Comparison of ENCODE assay signal across 10 cellular contexts in the genomic region with DNA sequence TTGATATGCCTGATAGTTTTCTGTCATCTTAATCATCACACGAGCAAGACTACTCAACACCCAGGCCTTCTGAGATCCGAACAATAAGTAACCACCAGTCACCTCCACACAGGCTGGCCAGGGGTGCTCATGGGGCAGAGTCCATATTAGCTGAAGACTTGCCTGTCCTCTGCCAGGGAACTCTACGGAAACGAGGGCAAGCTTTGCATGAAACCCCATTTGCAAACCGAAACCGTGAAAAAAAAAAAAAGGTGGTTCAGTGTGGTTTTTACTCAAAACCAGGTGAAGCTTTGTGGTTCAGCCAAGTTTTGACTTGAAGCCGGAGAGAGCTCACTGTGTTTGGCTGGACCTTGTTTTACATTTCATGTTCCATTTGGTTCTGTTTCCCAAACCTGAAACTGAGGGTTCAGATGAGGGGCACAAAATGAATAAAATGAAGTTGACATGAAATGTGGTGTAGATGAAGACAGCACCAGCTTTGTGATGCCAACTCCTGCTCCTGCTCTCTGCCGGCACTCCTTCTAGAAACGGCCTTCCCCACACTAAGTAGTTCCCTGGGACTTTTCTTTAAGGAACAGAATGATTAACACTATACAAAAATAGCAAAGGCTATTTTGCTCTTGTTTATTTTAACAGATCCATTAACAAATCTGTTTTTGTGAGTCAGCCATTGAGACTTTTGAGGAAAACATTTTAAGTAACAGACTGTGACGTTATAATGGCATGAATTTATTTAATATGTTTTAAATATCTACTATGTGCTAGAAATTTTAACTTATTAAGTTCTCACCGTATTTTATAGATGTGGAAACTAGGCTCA.
DNase-seq lines count a peak whose midpoint lies in the region; ATAC-seq and TF ChIP-seq lines count a peak whose summit lies in the region.
"Had no signal": no experiment of that assay in that cellular context is flagged by ENCODE, and none has a peak within 500 bp of the region (broad histone marks: within the 10 kb centered on the region; RNA-seq: fewer than 3 reads in every experiment).

No MANE protein-coding gene starts in this region.

- no peaks in the 10 kb centered on the region for H3K36me3 Mint-ChIP-seq in endothelial cell (ENCODE audit: low read depth, unreplicated experiment)

- TF ChIP-seq POLR2A in tibial nerve (IDR thresholded peaks at IDR 0.05) = no peak

- intact Hi-C loops in left lung (cut with DNase I) = no loop called here

- H3K4me3 ChIP-seq in tibial nerve (no peak overlapping the region), left lung (no peak overlapping the region)

- peaks cover 0 to 4% (median 0%) of the 10 kb centered on the region in 4 donors for H3K4me1 ChIP-seq in tibial nerve
- peaks cover 1 to 33% of the 10 kb centered on the region in 2 donors for H3K4me1 ChIP-seq in left lung

- WGBS in tibial nerve, 2 donors = 84 to 85% methylated on average over 11 of the region's 11 CpGs

- H3K9me3 ChIP-seq in tibial nerve (no peaks in the 10 kb centered on the region), left lung (no peaks in the 10 kb centered on the region)

- H3K9me3 Mint-ChIP-seq in endothelial cell (ENCODE audit: unreplicated experiment) = no peaks in the 10 kb centered on the region
- H3K9me3 Mint-ChIP-seq: dendritic cell treated with granulocyte-macrophage colony-stimulating factor and Interleukin-4, amounts not matched to agents 40 ng/mL and 50 ng/mL, for 4 days had no signal

- H3K27ac Mint-ChIP-seq in endothelial cell (ENCODE audit: unreplicated experiment) = no peak overlapping the region
- H3K27ac Mint-ChIP-seq: dendritic cell treated with granulocyte-macrophage colony-stimulating factor and Interleukin-4, amounts not matched to agents 40 ng/mL and 50 ng/mL, for 4 days had no signal

- H3K27me3 Mint-ChIP-seq in endothelial cell (ENCODE audit: unreplicated experiment) = no peaks in the 10 kb centered on the region
- H3K27me3 Mint-ChIP-seq: dendritic cell treated with granulocyte-macrophage colony-stimulating factor and Interleukin-4, amounts not matched to agents 40 ng/mL and 50 ng/mL, for 4 days had no signal

- no peaks in the 10 kb centered on the region for H3K36me3 ChIP-seq in tibial nerve
- no peaks in the 10 kb centered on the region for H3K36me3 ChIP-seq in left lung

- H3K4me3 Mint-ChIP-seq in endothelial cell (ENCODE audit: unreplicated experiment) = no peak overlapping the region
- H3K4me3 Mint-ChIP-seq: dendritic cell treated with granulocyte-macrophage colony-stimulating factor and Interleukin-4, amounts not matched to agents 40 ng/mL and 50 ng/mL, for 4 days had no signal

- ATAC-seq in GM18861 (IDR thresholded peaks at IDR 0.05; ENCODE audit: unreplicated experiment) (peak; percentile 90), HG02852 (IDR thresholded peaks at IDR 0.05; ENCODE audit: unreplicated experiment) (peak; percentile 83), left lobe of liver (peak; percentile 98), left lung (no peak)

- peak in 3 of 5 experiments; percentile 18 to 91 (median 75) for DNase-seq in T-helper 2 cell
- DNase-seq in left lobe of liver (ENCODE audit: low spot score) = peak; percentile 71
- no peak for DNase-seq in tibial nerve (ENCODE audit: low spot score in 2 of 2)
- DNase-seq in SW480 (ENCODE audit: low spot score) = no peak
- DNase-seq in endothelial cell (ENCODE audit: low spot score) = no peak
- no peak for DNase-seq in left lung

- no peak for TF ChIP-seq CTCF in tibial nerve (IDR thresholded peaks at IDR 0.05)
- no peak for TF ChIP-seq CTCF in endothelial cell (IDR thresholded peaks at IDR 0.05; ENCODE audit: unreplicated experiment)
- TF ChIP-seq CTCF in left lung (IDR thresholded peaks at IDR 0.05) = no peak

- no peak for TF ChIP-seq EP300 in tibial nerve (IDR thresholded peaks at IDR 0.05)

- H3K27me3 ChIP-seq in tibial nerve (no peaks in the 10 kb centered on the region), left lung (no peaks in the 10 kb centered on the region)

- no peaks in the 10 kb centered on the region for H3K4me1 Mint-ChIP-seq in endothelial cell (ENCODE audit: unreplicated experiment)

- no peak overlapping the region for H3K27ac ChIP-seq in tibial nerve
- H3K27ac ChIP-seq in left lung = no peak overlapping the region
- H3K27ac ChIP-seq: HL-60 had no signal

Comparison
In these comparisons a context has a peak if more than half of its experiments do, and no peak if none do; other contexts are left out.
1. DNase-seq: peak in T-helper 2 cell (3 of 5) and left lobe of liver (single experiment); none in tibial nerve (0 of 2), SW480 (single experiment), endothelial cell (single experiment) and left lung (0 of 2).